ENCODE assay signal across 1 cellular context in the genomic region with DNA sequence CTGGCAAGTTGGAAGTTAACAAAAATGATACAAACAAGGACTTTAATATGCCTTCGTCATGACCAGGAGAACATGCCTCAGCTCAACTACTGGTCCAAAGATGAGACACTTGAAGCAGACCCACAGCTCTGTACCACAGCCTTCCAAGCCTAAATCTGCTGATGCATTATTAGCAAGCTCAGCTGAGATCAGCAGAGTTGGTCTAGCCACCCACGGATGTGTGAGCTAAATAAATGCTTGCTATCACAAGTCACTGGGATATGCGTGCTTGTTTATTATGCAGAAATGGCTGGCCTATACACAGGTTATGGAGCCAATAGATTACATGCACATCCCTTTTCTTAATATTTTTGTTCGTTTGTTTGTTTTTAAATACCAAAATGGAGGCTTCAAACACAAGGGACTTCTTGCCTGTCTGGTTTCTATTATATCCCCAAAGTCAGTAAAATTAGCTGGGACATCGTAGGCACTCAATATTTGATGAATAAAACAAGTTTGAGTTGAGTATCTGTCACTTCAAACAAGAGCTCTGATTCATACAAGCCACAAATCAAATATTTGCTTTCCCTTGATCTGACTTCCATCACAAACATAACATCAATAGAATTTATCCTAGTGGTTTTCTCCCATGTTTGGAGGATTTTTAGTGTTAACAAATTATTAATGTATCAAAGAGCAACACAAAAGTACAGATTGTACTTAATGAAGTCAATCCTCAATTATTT.
TF ChIP-seq lines count a peak whose summit lies in the region.

No MANE protein-coding gene starts in this region.

TF ChIP-seq in HepG2, 621 proteins besides CTCF, POLR2A, EP300 and RAD21 (continued from another document):
- TF ChIP-seq, protein P1, sequence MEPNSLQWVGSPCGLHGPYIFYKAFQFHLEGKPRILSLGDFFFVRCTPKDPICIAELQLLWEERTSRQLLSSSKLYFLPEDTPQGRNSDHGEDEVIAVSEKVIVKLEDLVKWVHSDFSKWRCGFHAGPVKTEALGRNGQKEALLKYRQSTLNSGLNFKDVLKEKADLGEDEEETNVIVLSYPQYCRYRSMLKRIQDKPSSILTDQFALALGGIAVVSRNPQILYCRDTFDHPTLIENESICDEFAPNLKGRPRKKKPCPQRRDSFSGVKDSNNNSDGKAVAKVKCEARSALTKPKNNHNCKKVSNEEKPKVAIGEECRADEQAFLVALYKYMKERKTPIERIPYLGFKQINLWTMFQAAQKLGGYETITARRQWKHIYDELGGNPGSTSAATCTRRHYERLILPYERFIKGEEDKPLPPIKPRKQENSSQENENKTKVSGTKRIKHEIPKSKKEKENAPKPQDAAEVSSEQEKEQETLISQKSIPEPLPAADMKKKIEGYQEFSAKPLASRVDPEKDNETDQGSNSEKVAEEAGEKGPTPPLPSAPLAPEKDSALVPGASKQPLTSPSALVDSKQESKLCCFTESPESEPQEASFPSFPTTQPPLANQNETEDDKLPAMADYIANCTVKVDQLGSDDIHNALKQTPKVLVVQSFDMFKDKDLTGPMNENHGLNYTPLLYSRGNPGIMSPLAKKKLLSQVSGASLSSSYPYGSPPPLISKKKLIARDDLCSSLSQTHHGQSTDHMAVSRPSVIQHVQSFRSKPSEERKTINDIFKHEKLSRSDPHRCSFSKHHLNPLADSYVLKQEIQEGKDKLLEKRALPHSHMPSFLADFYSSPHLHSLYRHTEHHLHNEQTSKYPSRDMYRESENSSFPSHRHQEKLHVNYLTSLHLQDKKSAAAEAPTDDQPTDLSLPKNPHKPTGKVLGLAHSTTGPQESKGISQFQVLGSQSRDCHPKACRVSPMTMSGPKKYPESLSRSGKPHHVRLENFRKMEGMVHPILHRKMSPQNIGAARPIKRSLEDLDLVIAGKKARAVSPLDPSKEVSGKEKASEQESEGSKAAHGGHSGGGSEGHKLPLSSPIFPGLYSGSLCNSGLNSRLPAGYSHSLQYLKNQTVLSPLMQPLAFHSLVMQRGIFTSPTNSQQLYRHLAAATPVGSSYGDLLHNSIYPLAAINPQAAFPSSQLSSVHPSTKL (CRISPR knock-in tag; IDR thresholded peaks at IDR 0.05): peak; percentile 52; the same call in 1 of the 2 replicates
- TF ChIP-seq CEBPG (CRISPR knock-in tag; IDR thresholded peaks at IDR 0.05) (no peak), GFI1 (CRISPR knock-in tag; IDR thresholded peaks at IDR 0.05; ENCODE audit: borderline replicate concordance) (peak; percentile 89), KDM4B (CRISPR knock-in tag; IDR thresholded peaks at IDR 0.05) (no peak), HMG20A (CRISPR knock-in tag; IDR thresholded peaks at IDR 0.05; ENCODE audit: borderline replicate concordance) (peak; percentile 79; the same call in 1 of the 2 replicates), ZFP90 (CRISPR knock-in tag; IDR thresholded peaks at IDR 0.05; ENCODE audit: borderline replicate concordance) (no peak), CHD2 (IDR thresholded peaks at IDR 0.05; ENCODE audit: low read depth, low read length) (no peak), ZFP36L1 (CRISPR knock-in tag; IDR thresholded peaks at IDR 0.05) (no peak), CREB1 (IDR thresholded peaks at IDR 0.05) (no peak), CREB1 (CRISPR knock-in tag; IDR thresholded peaks at IDR 0.05) (no peak)
- TF ChIP-seq, protein P2, sequence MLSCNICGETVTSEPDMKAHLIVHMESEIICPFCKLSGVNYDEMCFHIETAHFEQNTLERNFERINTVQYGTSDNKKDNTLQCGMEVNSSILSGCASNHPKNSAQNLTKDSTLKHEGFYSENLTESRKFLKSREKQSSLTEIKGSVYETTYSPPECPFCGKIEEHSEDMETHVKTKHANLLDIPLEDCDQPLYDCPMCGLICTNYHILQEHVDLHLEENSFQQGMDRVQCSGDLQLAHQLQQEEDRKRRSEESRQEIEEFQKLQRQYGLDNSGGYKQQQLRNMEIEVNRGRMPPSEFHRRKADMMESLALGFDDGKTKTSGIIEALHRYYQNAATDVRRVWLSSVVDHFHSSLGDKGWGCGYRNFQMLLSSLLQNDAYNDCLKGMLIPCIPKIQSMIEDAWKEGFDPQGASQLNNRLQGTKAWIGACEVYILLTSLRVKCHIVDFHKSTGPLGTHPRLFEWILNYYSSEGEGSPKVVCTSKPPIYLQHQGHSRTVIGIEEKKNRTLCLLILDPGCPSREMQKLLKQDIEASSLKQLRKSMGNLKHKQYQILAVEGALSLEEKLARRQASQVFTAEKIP (CRISPR knock-in tag; IDR thresholded peaks at IDR 0.05; ENCODE audit: borderline replicate concordance): no peak
- TF ChIP-seq, protein P3, sequence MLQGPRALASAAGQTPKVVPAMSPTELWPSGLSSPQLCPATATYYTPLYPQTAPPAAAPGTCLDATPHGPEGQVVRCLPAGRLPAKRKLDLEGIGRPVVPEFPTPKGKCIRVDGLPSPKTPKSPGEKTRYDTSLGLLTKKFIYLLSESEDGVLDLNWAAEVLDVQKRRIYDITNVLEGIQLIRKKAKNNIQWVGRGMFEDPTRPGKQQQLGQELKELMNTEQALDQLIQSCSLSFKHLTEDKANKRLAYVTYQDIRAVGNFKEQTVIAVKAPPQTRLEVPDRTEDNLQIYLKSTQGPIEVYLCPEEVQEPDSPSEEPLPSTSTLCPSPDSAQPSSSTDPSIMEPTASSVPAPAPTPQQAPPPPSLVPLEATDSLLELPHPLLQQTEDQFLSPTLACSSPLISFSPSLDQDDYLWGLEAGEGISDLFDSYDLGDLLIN (CRISPR knock-in tag; IDR thresholded peaks at IDR 0.05; ENCODE audit: borderline replicate concordance): no peak
- TF ChIP-seq, protein P4, sequence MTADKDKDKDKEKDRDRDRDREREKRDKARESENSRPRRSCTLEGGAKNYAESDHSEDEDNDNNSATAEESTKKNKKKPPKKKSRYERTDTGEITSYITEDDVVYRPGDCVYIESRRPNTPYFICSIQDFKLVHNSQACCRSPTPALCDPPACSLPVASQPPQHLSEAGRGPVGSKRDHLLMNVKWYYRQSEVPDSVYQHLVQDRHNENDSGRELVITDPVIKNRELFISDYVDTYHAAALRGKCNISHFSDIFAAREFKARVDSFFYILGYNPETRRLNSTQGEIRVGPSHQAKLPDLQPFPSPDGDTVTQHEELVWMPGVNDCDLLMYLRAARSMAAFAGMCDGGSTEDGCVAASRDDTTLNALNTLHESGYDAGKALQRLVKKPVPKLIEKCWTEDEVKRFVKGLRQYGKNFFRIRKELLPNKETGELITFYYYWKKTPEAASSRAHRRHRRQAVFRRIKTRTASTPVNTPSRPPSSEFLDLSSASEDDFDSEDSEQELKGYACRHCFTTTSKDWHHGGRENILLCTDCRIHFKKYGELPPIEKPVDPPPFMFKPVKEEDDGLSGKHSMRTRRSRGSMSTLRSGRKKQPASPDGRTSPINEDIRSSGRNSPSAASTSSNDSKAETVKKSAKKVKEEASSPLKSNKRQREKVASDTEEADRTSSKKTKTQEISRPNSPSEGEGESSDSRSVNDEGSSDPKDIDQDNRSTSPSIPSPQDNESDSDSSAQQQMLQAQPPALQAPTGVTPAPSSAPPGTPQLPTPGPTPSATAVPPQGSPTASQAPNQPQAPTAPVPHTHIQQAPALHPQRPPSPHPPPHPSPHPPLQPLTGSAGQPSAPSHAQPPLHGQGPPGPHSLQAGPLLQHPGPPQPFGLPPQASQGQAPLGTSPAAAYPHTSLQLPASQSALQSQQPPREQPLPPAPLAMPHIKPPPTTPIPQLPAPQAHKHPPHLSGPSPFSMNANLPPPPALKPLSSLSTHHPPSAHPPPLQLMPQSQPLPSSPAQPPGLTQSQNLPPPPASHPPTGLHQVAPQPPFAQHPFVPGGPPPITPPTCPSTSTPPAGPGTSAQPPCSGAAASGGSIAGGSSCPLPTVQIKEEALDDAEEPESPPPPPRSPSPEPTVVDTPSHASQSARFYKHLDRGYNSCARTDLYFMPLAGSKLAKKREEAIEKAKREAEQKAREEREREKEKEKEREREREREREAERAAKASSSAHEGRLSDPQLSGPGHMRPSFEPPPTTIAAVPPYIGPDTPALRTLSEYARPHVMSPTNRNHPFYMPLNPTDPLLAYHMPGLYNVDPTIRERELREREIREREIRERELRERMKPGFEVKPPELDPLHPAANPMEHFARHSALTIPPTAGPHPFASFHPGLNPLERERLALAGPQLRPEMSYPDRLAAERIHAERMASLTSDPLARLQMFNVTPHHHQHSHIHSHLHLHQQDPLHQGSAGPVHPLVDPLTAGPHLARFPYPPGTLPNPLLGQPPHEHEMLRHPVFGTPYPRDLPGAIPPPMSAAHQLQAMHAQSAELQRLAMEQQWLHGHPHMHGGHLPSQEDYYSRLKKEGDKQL (CRISPR knock-in tag; IDR thresholded peaks at IDR 0.05; ENCODE audit: low read depth): 0 out of 2 replicates have a peak, but pooled peaks have one; percentile 38
